8 cellular contexts compared by ENCODE assay signal in the genomic region with DNA sequence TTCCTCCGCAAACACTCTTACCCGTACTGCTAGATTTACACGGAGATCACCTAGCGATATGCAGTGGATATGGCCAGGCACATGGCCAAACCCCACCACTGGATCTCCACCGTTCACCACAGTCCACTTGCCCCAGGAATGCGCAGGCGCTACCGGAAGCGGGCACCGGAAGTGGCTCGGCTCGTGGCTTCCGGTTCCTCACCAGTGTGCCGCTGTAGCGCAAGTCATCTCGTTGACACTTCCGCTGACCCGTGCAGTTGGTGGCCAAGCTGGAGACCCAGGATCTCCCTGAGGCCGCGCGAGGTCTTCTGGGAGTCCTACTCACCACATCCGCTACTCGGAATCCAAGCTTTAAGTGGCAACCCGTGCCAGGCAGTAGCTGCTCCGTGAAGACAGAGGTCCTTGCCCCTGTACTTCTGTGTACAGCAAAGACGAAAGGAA. TPM values are rescaled to one million over a fixed set of nuclear protein-coding genes. Genes with fewer than 3 reads are reported as not detected.
DNase-seq lines count a peak whose midpoint lies in the region; ATAC-seq and TF ChIP-seq lines count a peak whose summit lies in the region.

No MANE protein-coding gene starts in this region.

- H3K4me3 ChIP-seq in dorsolateral prefrontal cortex (peak overlapping the region in 48 of 59 donors; percentile 2 to 59 (median 32)), retinal pigment epithelial cell (ENCODE audit: low read length) (peak overlapping the region; percentile 27)

- H3K27me3 ChIP-seq in dorsolateral prefrontal cortex = peaks cover 0 to 4% (median 0%) of the 10 kb centered on the region in 45 donors

- DNase-seq in EL (peak; percentile 17), dorsolateral prefrontal cortex (peak in 9 of 10 donors; percentile 6 to 64 (median 47)), retinal pigment epithelial cell (ENCODE audit: low read depth) (no peak), DMS79 treated with DMSO at 0.1 percent for 48 hours (lab: John Stamatoyannopoulos, UW) (no peak), hepatic stellate cell (ENCODE audit: low spot score) (no peak)

- H3K27ac ChIP-seq in dorsolateral prefrontal cortex = peak overlapping the region in 2 of 59 donors; percentile 8 to 38

- TF ChIP-seq CTCF in dorsolateral prefrontal cortex (IDR thresholded peaks at IDR 0.05 in 54 of 56, conservative IDR thresholded peaks at IDR 0.05 in 2 of 56; ENCODE audit: low read depth in 1 of 56, partially characterized antibody in 56 of 56) = no peak
- TF ChIP-seq CTCF in retinal pigment epithelial cell (conservative IDR thresholded peaks at IDR 0.05; ENCODE audit: low read depth, low read length) = no peak

- peak; percentile 92 to 93 for ATAC-seq in activated CD4-positive, CD25-positive, alpha-beta regulatory T cell treated with anti-CD3 and anti-CD28 coated beads, Interleukin-2, amount 50 U/mL, for 24 hours
- ATAC-seq in HG02981 (IDR thresholded peaks at IDR 0.05; ENCODE audit: unreplicated experiment) (no peak), HG02970 (IDR thresholded peaks at IDR 0.05; ENCODE audit: low FRiP score, unreplicated experiment) (no peak)

- intact Hi-C loops in dorsolateral prefrontal cortex (cut with DNase I) = no loop called here

RNA-seq across cellular contexts. Expression of gene ZNF597, which starts 11.5 kb away (rescaled TPM):
- 1 to 10 TPM; 2.8 to 7.5 (median 4.5) TPM for total RNA-seq in dorsolateral prefrontal cortex

RNA-seq across cellular contexts. Expression of gene NAA60, which starts 11.7 kb away (rescaled TPM):
- total RNA-seq in dorsolateral prefrontal cortex = 10 to 100 TPM; 35.7 to 71.0 (median 51.2) TPM

RNA-seq across cellular contexts. Expression of gene ZNF174, which starts 30.8 kb away (rescaled TPM):
- total RNA-seq in dorsolateral prefrontal cortex = 10 to 100 TPM; 10.1 to 18.8 (median 14.4) TPM

RNA-seq across cellular contexts. Expression of gene ZSCAN32, which starts 31.0 kb away (rescaled TPM):
- total RNA-seq in dorsolateral prefrontal cortex = 10 to 100 TPM in 107 of 120 experiments, 1 to 10 TPM in 13; 6.9 to 23.5 (median 13.2) TPM

Comparison
In these comparisons a context has a peak if more than half of its experiments do, and no peak if none do; other contexts are left out.
1. DNase-seq: peak in EL (single experiment) and dorsolateral prefrontal cortex (9 of 10); none in retinal pigment epithelial cell (single experiment), DMS79 treated with DMSO at 0.1 percent for 48 hours (single experiment) and hepatic stellate cell (single experiment).
2. ATAC-seq: peak in activated CD4-positive, CD25-positive, alpha-beta regulatory T cell treated with anti-CD3 and anti-CD28 coated beads, Interleukin-2, amount 50 U/mL, for 24 hours (2 of 2); none in HG02981 (single experiment) and HG02970 (single experiment).